In the genomic region with DNA sequence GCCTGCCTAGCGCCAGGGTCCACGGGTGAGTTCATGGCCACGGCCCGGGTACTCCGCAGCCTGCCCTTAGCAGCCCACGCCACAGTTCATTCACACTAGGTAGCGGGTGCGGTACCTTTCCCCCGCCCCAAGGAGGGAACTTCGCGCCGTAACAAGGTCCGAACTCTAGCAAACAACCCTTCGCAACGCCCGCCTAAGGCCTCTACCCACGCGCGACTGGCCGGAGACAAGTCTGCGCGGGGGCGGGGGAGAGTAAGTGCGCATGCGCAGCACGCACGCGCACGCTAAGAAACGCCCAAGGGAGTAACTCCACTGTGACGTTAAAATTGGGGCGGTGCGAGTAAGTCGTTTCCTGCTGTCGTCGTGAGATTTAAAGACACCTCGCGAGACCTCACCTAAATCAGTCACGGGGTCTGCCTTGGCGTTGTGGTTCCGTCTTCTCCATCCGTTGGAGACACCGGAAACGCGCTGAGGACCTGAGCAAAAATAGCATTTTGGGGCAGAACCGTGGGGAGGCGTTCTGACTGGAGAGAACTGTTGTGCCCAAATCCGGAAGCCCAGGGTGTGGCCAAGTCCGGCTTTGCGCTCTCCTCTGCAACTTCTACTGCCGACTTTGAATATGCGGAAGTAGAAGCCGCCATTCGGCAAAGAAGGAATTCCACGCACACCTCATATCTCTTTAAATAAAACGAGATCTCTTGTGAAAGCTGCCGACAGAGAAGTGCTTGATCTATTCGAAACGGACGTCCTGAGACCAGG, we compare ENCODE assay signal across 8 cellular contexts. TPM values are rescaled to one million over a fixed set of nuclear protein-coding genes. Genes with fewer than 3 reads are reported as not detected.
DNase-seq lines count a peak whose midpoint lies in the region; ATAC-seq, FAIRE-seq and TF ChIP-seq lines count a peak whose summit lies in the region.

A gene with protein sequence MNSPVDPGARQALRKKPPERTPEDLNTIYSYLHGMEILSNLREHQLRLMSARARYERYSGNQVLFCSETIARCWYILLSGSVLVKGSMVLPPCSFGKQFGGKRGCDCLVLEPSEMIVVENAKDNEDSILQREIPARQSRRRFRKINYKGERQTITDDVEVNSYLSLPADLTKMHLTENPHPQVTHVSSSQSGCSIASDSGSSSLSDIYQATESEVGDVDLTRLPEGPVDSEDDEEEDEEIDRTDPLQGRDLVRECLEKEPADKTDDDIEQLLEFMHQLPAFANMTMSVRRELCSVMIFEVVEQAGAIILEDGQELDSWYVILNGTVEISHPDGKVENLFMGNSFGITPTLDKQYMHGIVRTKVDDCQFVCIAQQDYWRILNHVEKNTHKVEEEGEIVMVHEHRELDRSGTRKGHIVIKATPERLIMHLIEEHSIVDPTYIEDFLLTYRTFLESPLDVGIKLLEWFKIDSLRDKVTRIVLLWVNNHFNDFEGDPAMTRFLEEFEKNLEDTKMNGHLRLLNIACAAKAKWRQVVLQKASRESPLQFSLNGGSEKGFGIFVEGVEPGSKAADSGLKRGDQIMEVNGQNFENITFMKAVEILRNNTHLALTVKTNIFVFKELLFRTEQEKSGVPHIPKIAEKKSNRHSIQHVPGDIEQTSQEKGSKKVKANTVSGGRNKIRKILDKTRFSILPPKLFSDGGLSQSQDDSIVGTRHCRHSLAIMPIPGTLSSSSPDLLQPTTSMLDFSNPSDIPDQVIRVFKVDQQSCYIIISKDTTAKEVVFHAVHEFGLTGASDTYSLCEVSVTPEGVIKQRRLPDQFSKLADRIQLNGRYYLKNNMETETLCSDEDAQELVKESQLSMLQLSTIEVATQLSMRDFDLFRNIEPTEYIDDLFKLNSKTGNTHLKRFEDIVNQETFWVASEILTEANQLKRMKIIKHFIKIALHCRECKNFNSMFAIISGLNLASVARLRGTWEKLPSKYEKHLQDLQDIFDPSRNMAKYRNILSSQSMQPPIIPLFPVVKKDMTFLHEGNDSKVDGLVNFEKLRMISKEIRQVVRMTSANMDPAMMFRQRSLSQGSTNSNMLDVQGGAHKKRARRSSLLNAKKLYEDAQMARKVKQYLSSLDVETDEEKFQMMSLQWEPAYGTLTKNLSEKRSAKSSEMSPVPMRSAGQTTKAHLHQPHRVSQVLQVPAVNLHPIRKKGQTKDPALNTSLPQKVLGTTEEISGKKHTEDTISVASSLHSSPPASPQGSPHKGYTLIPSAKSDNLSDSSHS (N-terminal part only) (minus strand): TSS at position 234 of the 759 bp plus-strand sequence. CDS start 199 bp downstream, at position 35.

- H3K27me3 ChIP-seq in right atrium auricular region (no peaks in the 10 kb centered on the region), psoas muscle (ENCODE audit: insufficient read depth in 3 of 3, low read length in 2 of 3) (no peaks in the 10 kb centered on the region)

- H3K4me3 ChIP-seq in right atrium auricular region (peak within 1 kb of the TSS; percentile 62 to 72), psoas muscle (peak within 1 kb of the TSS; percentile 89)

- intact Hi-C loops in T-helper 2 cell treated with Interferon-gamma antibody and Interleukin-4, amounts not matched to agents 100 ng/mL and 5 ng/mL, for 36 hours (cut with micrococcal nuclease) = loop anchor here (1.0 to 10.0 kb wide), 15 partner anchors 37 to 860 kb away; a partner anchor contains a TSS
- intact Hi-C loops in psoas muscle (cut with DNase I) = loop anchor here in 1 of 2 donors (5.0 kb wide), 1 partner anchor 162 kb away; a partner anchor contains a TSS

- H3K36me3 ChIP-seq in right atrium auricular region = no peaks in the 10 kb centered on the region
- no peaks in the 10 kb centered on the region for H3K36me3 ChIP-seq in psoas muscle (ENCODE audit: insufficient read depth in 1 of 2, low read depth in 1 of 2)

- no peaks in the 10 kb centered on the region for H3K9me3 ChIP-seq in right atrium auricular region
- H3K9me3 ChIP-seq in psoas muscle = no peaks in the 10 kb centered on the region

- peak; percentile 76 for ATAC-seq in GM18499 (IDR thresholded peaks at IDR 0.05; ENCODE audit: insufficient read depth, unreplicated experiment)
- peak; percentile 90 for ATAC-seq in HG02943 (IDR thresholded peaks at IDR 0.05; ENCODE audit: low read depth, unreplicated experiment)
- peak; percentile 94 to 97 (median 96) for ATAC-seq in psoas muscle

- peak in 1 of 2 donors; percentile 5 for TF ChIP-seq CTCF in right atrium auricular region (IDR thresholded peaks at IDR 0.05)
- no peak for TF ChIP-seq CTCF in psoas muscle (IDR thresholded peaks at IDR 0.05)

- H3K27ac ChIP-seq in right atrium auricular region = peak within 1 kb of the TSS; percentile 90 to 95
- peak within 1 kb of the TSS; percentile 95 for H3K27ac ChIP-seq in psoas muscle

- DNase-seq in NCI-H187 treated with DMSO at 0.1 percent for 48 hours (lab: John Stamatoyannopoulos, UW) = peak; percentile 94
- DNase-seq in anterior cingulate cortex (lab: John Stamatoyannopoulos, UW) = peak; percentile 62 to 99 (median 96)
- DNase-seq in right atrium auricular region (ENCODE audit: low spot score) = peak; percentile 100
- peak; percentile 96 to 97 for DNase-seq in psoas muscle
- DNase-seq in urothelium cell line (ENCODE audit: low spot score) = peak; percentile 94

- H3K4me1 ChIP-seq in right atrium auricular region = peaks cover 0 to 47% of the 10 kb centered on the region in 2 donors
- H3K4me1 ChIP-seq in psoas muscle = peaks cover 43% of the 10 kb centered on the region

- peak; percentile 42 for FAIRE-seq in urothelium cell line (lab: Jason Lieb, UNC)

- WGBS in psoas muscle, 3 donors = 0% methylated on average over 60 of the region's 60 CpGs

RNA-seq across cellular contexts. Expression of the gene that starts here (rescaled TPM):
- total RNA-seq in T-helper 2 cell treated with Interferon-gamma antibody and Interleukin-4, amounts not matched to agents 100 ng/mL and 5 ng/mL, for 36 hours = 41.6 and 42.6 TPM in 2 replicates
- total RNA-seq in right atrium auricular region = 10 to 100 TPM; 10.0 to 14.0 TPM
- total RNA-seq in psoas muscle = 10 to 100 TPM in 1 of 4 donors, 1 to 10 TPM in 3; 6.9 to 14.1 (median 7.4) TPM
- 1 to 10 TPM; 1.7 to 3.4 (median 2.0) TPM for polyA plus RNA-seq in psoas muscle

Comparison
In these comparisons a context has a peak if more than half of its experiments do, and no peak if none do; other contexts are left out.
1. Peak in every context shown above with its lines: DNase-seq, ATAC-seq, H3K4me3 ChIP-seq and H3K27ac ChIP-seq.